In the genomic region with DNA sequence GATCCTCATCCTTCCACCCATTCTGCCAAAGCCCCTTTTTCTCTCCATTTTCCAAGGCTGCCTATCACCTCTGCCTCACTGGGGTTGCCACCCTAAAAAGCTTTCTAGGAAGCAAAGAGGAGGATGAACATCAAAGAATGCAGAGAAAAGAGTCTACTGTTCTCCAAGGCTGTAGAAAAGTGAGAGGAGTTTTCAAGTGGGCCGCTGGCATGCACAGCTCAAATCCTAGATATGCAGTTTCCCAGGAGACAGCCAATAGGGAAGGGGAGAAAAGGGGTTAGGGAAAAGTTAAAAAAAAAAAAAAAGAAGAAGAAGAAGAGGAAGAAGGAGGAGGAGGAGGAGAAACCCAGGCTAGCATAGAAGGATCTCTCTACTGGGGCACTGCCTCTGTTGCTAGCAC, we compare ENCODE assay signal across 10 cellular contexts. TPM values are rescaled to one million over a fixed set of nuclear protein-coding genes. Genes with fewer than 3 reads are reported as not detected.
DNase-seq lines count a peak whose midpoint lies in the region; ATAC-seq and TF ChIP-seq lines count a peak whose summit lies in the region.
"Had no signal": no experiment of that assay in that cellular context is flagged by ENCODE, and none has a peak within 500 bp of the region (broad histone marks: within the 10 kb centered on the region; RNA-seq: fewer than 3 reads in every experiment).

No MANE protein-coding gene starts in this region.

- peaks cover 5% of the 10 kb centered on the region for H3K36me3 ChIP-seq in CD8-positive, alpha-beta T cell (ENCODE audit: insufficient read depth, low read length)
- H3K36me3 ChIP-seq in osteoblast (ENCODE audit: insufficient read depth, low read length), result no peaks in the 10 kb centered on the region
- H3K36me3 ChIP-seq: neural progenitor cell had no signal

- peak overlapping the region; percentile 98 for H3K4me3 Mint-ChIP-seq in CD8-positive, alpha-beta T cell
- peak overlapping the region; percentile 97 for H3K4me3 Mint-ChIP-seq in activated naive CD8-positive, alpha-beta T cell treated with anti-CD3 and anti-CD28 coated beads, Interleukin-2, amount 50 U/mL, for 24 hours
- H3K4me3 Mint-ChIP-seq: neural progenitor cell had no signal

- no peak for DNase-seq in CD8-positive, alpha-beta T cell
- no peak for DNase-seq in activated naive CD8-positive, alpha-beta T cell treated with anti-CD3 and anti-CD28 coated beads, Interleukin-2, amount 50 U/mL, for 24 hours
- no peak for DNase-seq in osteoblast (ENCODE audit: insufficient read length, low spot score, missing footprints)
- DNase-seq in NCI-H748 (lab: John Stamatoyannopoulos, UW; ENCODE audit: unreplicated experiment), result no peak
- no peak for DNase-seq in NCI-H2029 (lab: John Stamatoyannopoulos, UW)
- DNase-seq: NCI-H82 had no signal

- H3K79me2 ChIP-seq in osteoblast (ENCODE audit: insufficient read depth, low read length), result no peaks in the 10 kb centered on the region

- peak overlapping the region; percentile 75 for H3K4me3 ChIP-seq in CD8-positive, alpha-beta T cell (ENCODE audit: low read depth, low read length)
- H3K4me3 ChIP-seq in osteoblast (ENCODE audit: insufficient read depth, low read length), result no peak overlapping the region
- H3K4me3 ChIP-seq: neural progenitor cell had no signal

- H3K36me3 Mint-ChIP-seq in CD8-positive, alpha-beta T cell, result peaks cover 35% of the 10 kb centered on the region
- H3K36me3 Mint-ChIP-seq in activated naive CD8-positive, alpha-beta T cell treated with anti-CD3 and anti-CD28 coated beads, Interleukin-2, amount 50 U/mL, for 24 hours (ENCODE audit: low read depth), result peaks cover 47% of the 10 kb centered on the region
- H3K36me3 Mint-ChIP-seq: neural progenitor cell had no signal

- POLR2A ChIA-PET in CD8-positive, alpha-beta T cell (lab: Charles Lee), result interaction anchor here (0.6 to 1.4 kb wide), 10 partner anchors 7 to 1399 kb away, joined by 3 to 5 read pairs (median 3); a partner anchor contains a TSS

- intact Hi-C loops in CD8-positive, alpha-beta T cell (cut with DNase I, micrococcal nuclease), result loop anchor here (1.0 to 5.0 kb wide), 5 partner anchors 19 to 266 kb away; a partner anchor contains a TSS

- no peaks in the 10 kb centered on the region for H4K20me1 ChIP-seq in osteoblast (ENCODE audit: insufficient read depth, low read length)

- H3K4me1 Mint-ChIP-seq in CD8-positive, alpha-beta T cell (ENCODE audit: low read depth), result peaks cover 71% of the 10 kb centered on the region
- H3K4me1 Mint-ChIP-seq in activated naive CD8-positive, alpha-beta T cell treated with anti-CD3 and anti-CD28 coated beads, Interleukin-2, amount 50 U/mL, for 24 hours, result peaks cover 71% of the 10 kb centered on the region

- peaks cover 58% of the 10 kb centered on the region for H3K4me1 ChIP-seq in CD8-positive, alpha-beta T cell (ENCODE audit: insufficient read depth, low read length)
- H3K4me1 ChIP-seq in osteoblast (ENCODE audit: insufficient read depth, low read length), result no peaks in the 10 kb centered on the region

- no peaks in the 10 kb centered on the region for H3K27me3 Mint-ChIP-seq in CD8-positive, alpha-beta T cell (ENCODE audit: low read depth)
- H3K27me3 Mint-ChIP-seq in activated naive CD8-positive, alpha-beta T cell treated with anti-CD3 and anti-CD28 coated beads, Interleukin-2, amount 50 U/mL, for 24 hours, result no peaks in the 10 kb centered on the region

- H3K4me2 ChIP-seq in osteoblast (ENCODE audit: insufficient read depth, low read length), result peak overlapping the region; percentile 60
- H3K4me2 ChIP-seq: neural progenitor cell had no signal

- no peak for TF ChIP-seq CTCF in CD8-positive, alpha-beta T cell (IDR thresholded peaks at IDR 0.05)
- no peak for TF ChIP-seq CTCF in osteoblast (IDR thresholded peaks at IDR 0.05; ENCODE audit: extremely low read depth, low read depth, low read length)

- no peak for ATAC-seq in CD8-positive, alpha-beta T cell
- ATAC-seq in HG02840 (IDR thresholded peaks at IDR 0.05; ENCODE audit: low FRiP score, unreplicated experiment), result peak; percentile 3
- ATAC-seq in activated naive CD8-positive, alpha-beta T cell treated with anti-CD3 and anti-CD28 coated beads, Interleukin-2, amount 50 U/mL, for 24 hours, result no peak
- no peak for ATAC-seq in HG03025 (IDR thresholded peaks at IDR 0.05; ENCODE audit: low FRiP score, unreplicated experiment)
- ATAC-seq in HG02759 (IDR thresholded peaks at IDR 0.05; ENCODE audit: unreplicated experiment), result no peak

- H3K27ac ChIP-seq in CD8-positive, alpha-beta T cell (ENCODE audit: low read depth, low read length), result peak overlapping the region; percentile 46
- H3K27ac ChIP-seq in osteoblast (ENCODE audit: low read depth, low read length), result no peak overlapping the region
- H3K27ac ChIP-seq: neural progenitor cell had no signal

- H3K9me3 ChIP-seq in CD8-positive, alpha-beta T cell (ENCODE audit: low read length), result no peaks in the 10 kb centered on the region
- H3K9me3 ChIP-seq in osteoblast (ENCODE audit: low read depth, low read length), result no peaks in the 10 kb centered on the region

- CTCF ChIA-PET in CD8-positive, alpha-beta T cell (lab: Charles Lee), result interaction anchor here (1.3 to 3.2 kb wide), 5 partner anchors 8 to 131 kb away, joined by 3 to 12 read pairs (median 5); no protein-coding TSS in a partner anchor

- H2AFZ ChIP-seq in osteoblast (ENCODE audit: low read length), result no peak overlapping the region
- H2AFZ ChIP-seq: neural progenitor cell had no signal

- peak overlapping the region; percentile 93 for H3K27ac Mint-ChIP-seq in CD8-positive, alpha-beta T cell
- H3K27ac Mint-ChIP-seq in activated naive CD8-positive, alpha-beta T cell treated with anti-CD3 and anti-CD28 coated beads, Interleukin-2, amount 50 U/mL, for 24 hours, result peak overlapping the region; percentile 99
- H3K27ac Mint-ChIP-seq: neural progenitor cell had no signal

- H3K9me3 Mint-ChIP-seq in CD8-positive, alpha-beta T cell, result no peaks in the 10 kb centered on the region
- no peaks in the 10 kb centered on the region for H3K9me3 Mint-ChIP-seq in activated naive CD8-positive, alpha-beta T cell treated with anti-CD3 and anti-CD28 coated beads, Interleukin-2, amount 50 U/mL, for 24 hours
- H3K9me3 Mint-ChIP-seq: neural progenitor cell had no signal

- H3K27me3 ChIP-seq in CD8-positive, alpha-beta T cell (ENCODE audit: insufficient read depth, low read length), result no peaks in the 10 kb centered on the region
- no peaks in the 10 kb centered on the region for H3K27me3 ChIP-seq in osteoblast (ENCODE audit: insufficient read depth, low read length)
- H3K27me3 ChIP-seq: neural progenitor cell had no signal

RNA-seq across cellular contexts. Expression of a gene that starts 0.7 kb away (rescaled TPM):
- total RNA-seq in CD8-positive, alpha-beta T cell, result 1 to 10 TPM; 3.2 to 4.3 TPM
- 0.59 and 0.72 TPM in 2 replicates for total RNA-seq in osteoblast

RNA-seq across cellular contexts. Expression of a gene that starts 55.5 kb away (rescaled TPM):
- total RNA-seq in CD8-positive, alpha-beta T cell, result 1 to 10 TPM; 1.1 to 3.1 TPM
- 1.5 and 1.8 TPM in 2 replicates for total RNA-seq in osteoblast
